Comparison of ENCODE assay signal across 16 cellular contexts in genomic region chr7:132140341-132140740, GRCh38.
A peak's percentile ranks its signal among the peaks of the same experiment; 100 is the strongest.
DNase-seq lines count a peak whose midpoint lies in the region; ATAC-seq and TF ChIP-seq lines count a peak whose summit lies in the region.
"Had no signal": no experiment of that assay in that cellular context is flagged by ENCODE, and none has a peak within 500 bp of the region (broad histone marks: within the 10 kb centered on the region; RNA-seq: fewer than 3 reads in every experiment).

No MANE protein-coding gene starts in this region.

- POLR2A ChIA-PET in SK-N-SH (lab: Yijun Ruan, JAX) = interaction anchor here (0.9 kb wide), 1 partner anchor 26 kb away, joined by 3 read pairs; no protein-coding TSS in a partner anchor

- H3K9ac ChIP-seq in SK-N-SH (no peak overlapping the region), colonic mucosa (ENCODE audit: low read depth in 2 of 2, low read length in 2 of 2) (no peak overlapping the region)

- H3K9me3 ChIP-seq in SK-N-SH (no peaks in the 10 kb centered on the region), WERI-Rb-1 (ENCODE audit: severe bottlenecking) (no peaks in the 10 kb centered on the region), colonic mucosa (no peaks in the 10 kb centered on the region)
- H3K9me3 ChIP-seq: Caco-2 had no signal

- TF ChIP-seq RAD21 in SK-N-SH (IDR thresholded peaks at IDR 0.05; ENCODE audit: low read length) = no peak

- no peak for DNase-seq in SK-N-SH
- no peak for DNase-seq in WERI-Rb-1
- DNase-seq in left cardiac atrium = peak; percentile 28
- DNase-seq in stromal cell of bone marrow (ENCODE audit: low read depth) = peak; percentile 28
- DNase-seq in colonic mucosa = no peak
- DNase-seq: 8988T, Caco-2, GOT3, NCI-H1048, NCI-H1694, NCI-H748 treated with DMSO at 0.1 percent for 48 hours, SHP77 had no signal

- no peak for TF ChIP-seq CTCF in SK-N-SH (IDR thresholded peaks at IDR 0.05)
- TF ChIP-seq CTCF in WERI-Rb-1 (IDR thresholded peaks at IDR 0.05; ENCODE audit: low read depth, low read length) = no peak
- TF ChIP-seq CTCF in colonic mucosa (IDR thresholded peaks at IDR 0.05) = no peak

- CTCF ChIA-PET in SK-N-SH (lab: Yijun Ruan, JAX) = interaction anchor here (1.1 to 1.8 kb wide), 4 partner anchors 15 to 195 kb away, joined by 3 to 12 read pairs (median 4); no protein-coding TSS in a partner anchor

- peaks cover 9% of the 10 kb centered on the region for H3F3A ChIP-seq in SK-N-SH (replicated peaks; ENCODE audit: insufficient read depth)

- H3K4me1 ChIP-seq in SK-N-SH (ENCODE audit: control insufficient read depth in 1 of 2, insufficient read depth in 2 of 2, low read depth in 1 of 2, low read length in 1 of 2) (peaks cover 5 to 23% of the 10 kb centered on the region in 2 experiments; a peak in 3 of 4 replicates), colonic mucosa (no peaks in the 10 kb centered on the region)
- H3K4me1 ChIP-seq: Caco-2 had no signal

- H3K79me2 ChIP-seq in SK-N-SH (ENCODE audit: insufficient read depth) = no peaks in the 10 kb centered on the region

- peaks cover 0 to 2% of the 10 kb centered on the region in 2 experiments for H3K36me3 ChIP-seq in SK-N-SH (replicated peaks in 1 of 2; ENCODE audit: control insufficient read depth in 1 of 2, insufficient read depth in 2 of 2, low read length in 1 of 2)
- H3K36me3 ChIP-seq in WERI-Rb-1 = no peaks in the 10 kb centered on the region
- no peaks in the 10 kb centered on the region for H3K36me3 ChIP-seq in colonic mucosa

- intact Hi-C loops in left cardiac atrium (cut with DNase I) (no loop called here), colonic mucosa (cut with DNase I) (no loop called here)

- no peaks in the 10 kb centered on the region for H4K20me1 ChIP-seq in SK-N-SH (ENCODE audit: insufficient read depth)

- no peak overlapping the region for H2AFZ ChIP-seq in SK-N-SH (ENCODE audit: low read depth)

- H3K9me2 ChIP-seq in SK-N-SH = no peaks in the 10 kb centered on the region

- peak overlapping the region; percentile 12; the same call in 1 of the 2 replicates for H3K4me2 ChIP-seq in SK-N-SH

- WGBS in SK-N-SH (ENCODE audit: low lambda C conversion rate) = 100% methylated on average over 5 of the region's 5 CpGs

- no peak overlapping the region for H3K27ac ChIP-seq in SK-N-SH (ENCODE audit: low read depth in 2 of 2, low read length in 1 of 2)
- H3K27ac ChIP-seq in WERI-Rb-1 = peak overlapping the region; percentile 69
- H3K27ac ChIP-seq in colonic mucosa = no peak overlapping the region

- ATAC-seq in SK-N-SH treated with all-trans-retinoic acid at 6 μM for 48 hours (no peak), left cardiac atrium (peak; percentile 24 to 54), GM18907 (IDR thresholded peaks at IDR 0.05; ENCODE audit: unreplicated experiment) (no peak), GM21360 (IDR thresholded peaks at IDR 0.05; ENCODE audit: unreplicated experiment) (no peak)
- ATAC-seq: GM12878 had no signal

- TF ChIP-seq EP300 in SK-N-SH (IDR thresholded peaks at IDR 0.05; ENCODE audit: borderline replicate concordance in 1 of 2, low read depth in 1 of 2, low read length in 1 of 2) = no peak

- no peak overlapping the region for H3K4me3 ChIP-seq in SK-N-SH (ENCODE audit: low read depth in 2 of 2, low read length in 1 of 2)
- no peak overlapping the region for H3K4me3 ChIP-seq in WERI-Rb-1 (ENCODE audit: low read depth, low read length)
- no peak overlapping the region for H3K4me3 ChIP-seq in colonic mucosa
- H3K4me3 ChIP-seq: GM12878 had no signal

- no peaks in the 10 kb centered on the region for H3K27me3 ChIP-seq in SK-N-SH (ENCODE audit: insufficient read depth)
- no peaks in the 10 kb centered on the region for H3K27me3 ChIP-seq in WERI-Rb-1 (ENCODE audit: insufficient read depth, low read depth, severe bottlenecking)
- H3K27me3 ChIP-seq in colonic mucosa = no peaks in the 10 kb centered on the region

TF ChIP-seq in SK-N-SH, 30 proteins besides CTCF, POLR2A, EP300 and RAD21:
- no peak for TF ChIP-seq JUND (IDR thresholded peaks at IDR 0.05)
- TF ChIP-seq RFX5 (IDR thresholded peaks at IDR 0.05; ENCODE audit: low read length) = no peak
- no peak for TF ChIP-seq MXI1 (IDR thresholded peaks at IDR 0.05; ENCODE audit: low read depth, low read length)
- no peak for TF ChIP-seq ZBTB33 (IDR thresholded peaks at IDR 0.05; ENCODE audit: borderline replicate concordance, low read depth)
- no peak for TF ChIP-seq CHD2 (IDR thresholded peaks at IDR 0.05; ENCODE audit: low read length, partially characterized antibody)
- TF ChIP-seq RCOR1 (IDR thresholded peaks at IDR 0.05; ENCODE audit: low read length) = no peak
- TF ChIP-seq EZH2phosphoT487 (IDR thresholded peaks at IDR 0.05; ENCODE audit: borderline replicate concordance, low read depth) = no peak

TF ChIP-seq in SK-N-SH treated with all-trans-retinoic acid at 6 μM for 48 hours, 23 proteins besides CTCF, POLR2A, EP300 and RAD21 (continues in another document):
- TF ChIP-seq BACH2 (CRISPR knock-in tag; IDR thresholded peaks at IDR 0.05; ENCODE audit: borderline replicate concordance) (no peak), ZNF8 (CRISPR knock-in tag; IDR thresholded peaks at IDR 0.05) (no peak), ISL1 (CRISPR knock-in tag; IDR thresholded peaks at IDR 0.05) (no peak), CSRNP3 (CRISPR knock-in tag; IDR thresholded peaks at IDR 0.05) (no peak), CSDC2 (CRISPR knock-in tag; IDR thresholded peaks at IDR 0.05) (no peak), POU6F1 (CRISPR knock-in tag; IDR thresholded peaks at IDR 0.05; ENCODE audit: borderline replicate concordance, low read depth) (no peak), GLIS3 (CRISPR knock-in tag; IDR thresholded peaks at IDR 0.05) (no peak), ARNTL (CRISPR knock-in tag; IDR thresholded peaks at IDR 0.05; ENCODE audit: borderline replicate concordance, low read depth) (no peak), OSR1 (CRISPR knock-in tag; IDR thresholded peaks at IDR 0.05) (no peak), TSHZ2 (CRISPR knock-in tag; IDR thresholded peaks at IDR 0.05) (no peak), SNAI2 (CRISPR knock-in tag; IDR thresholded peaks at IDR 0.05) (no peak), ZFP30 (CRISPR knock-in tag; IDR thresholded peaks at IDR 0.05) (no peak), TCF4 (CRISPR knock-in tag; IDR thresholded peaks at IDR 0.05; ENCODE audit: borderline replicate concordance) (no peak)

Comparison
In these comparisons a context has a peak if more than half of its experiments do, and no peak if none do; other contexts are left out.
1. DNase-seq: peak in left cardiac atrium (single experiment) and stromal cell of bone marrow (single experiment); none in SK-N-SH (single experiment), WERI-Rb-1 (single experiment) and colonic mucosa (single experiment).
2. ATAC-seq: peak in left cardiac atrium (2 of 2); none in SK-N-SH treated with all-trans-retinoic acid at 6 μM for 48 hours (single experiment), GM18907 (single experiment) and GM21360 (single experiment).